ENCODE assay signal across 1 cellular context in genomic region chr6:21595265-21595950, GRCh38.
TF ChIP-seq lines count a peak whose summit lies in the region.

No MANE protein-coding gene starts in this region.

TF ChIP-seq in IMR-90, 13 proteins besides CTCF, POLR2A, EP300 and RAD21:
- TF ChIP-seq CHD1 (IDR thresholded peaks at IDR 0.05; ENCODE audit: low read depth, low read length) (peak; percentile 54; the same call in 1 of the 2 replicates), CEBPB (IDR thresholded peaks at IDR 0.05; ENCODE audit: low read depth, low read length) (no peak)
